ENCODE assay signal across 8 cellular contexts in the genomic region with DNA sequence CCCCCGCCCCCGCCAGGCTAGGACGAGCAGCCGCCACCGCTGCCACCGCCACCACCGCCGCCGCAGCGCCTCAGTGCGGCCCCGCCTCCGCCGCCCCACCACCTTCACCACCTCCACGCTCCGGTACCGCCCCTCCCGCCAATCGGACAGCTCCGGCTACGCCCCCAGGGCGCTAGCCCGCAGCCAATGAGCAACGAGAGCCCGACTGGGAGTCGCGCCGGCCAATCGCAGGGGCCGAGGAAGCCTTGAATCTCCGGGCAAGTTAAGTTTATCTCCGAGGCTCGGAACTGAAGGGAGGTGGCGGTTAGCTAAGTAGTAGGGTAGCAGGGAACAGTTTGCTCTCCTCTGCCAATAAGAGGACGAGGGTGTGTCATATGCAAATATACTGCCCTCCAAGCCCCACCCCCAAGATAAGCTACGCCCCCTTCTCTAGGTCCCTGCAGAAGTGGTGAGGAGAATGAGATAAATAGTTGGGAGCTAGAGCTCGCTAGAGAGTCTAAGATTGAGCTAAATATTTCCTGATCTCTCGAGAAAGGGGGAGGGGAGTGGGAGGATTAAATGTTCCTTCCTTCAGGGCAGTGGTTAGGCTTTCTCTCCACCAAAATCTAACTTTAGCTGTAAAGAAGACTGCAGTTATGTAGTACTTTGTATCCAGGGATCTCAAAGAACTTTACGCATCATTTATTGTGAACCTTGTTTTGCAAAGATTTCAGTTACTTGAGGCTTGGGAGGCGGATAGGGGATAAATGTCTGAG. TPM values are rescaled to one million over a fixed set of nuclear protein-coding genes. Genes with fewer than 3 reads are reported as not detected.
DNase-seq lines count a peak whose midpoint lies in the region; ATAC-seq and TF ChIP-seq lines count a peak whose summit lies in the region.

Gene SESN3, minus strand, starts transcription at position 77 of the 755 bp plus-strand sequence. CDS start 342 bp downstream, outside the sequence.

- peak within 1 kb of the TSS; percentile 92 for H3K27ac Mint-ChIP-seq in T-helper 17 cell

- H3K27me3 ChIP-seq in left ventricle myocardium inferior (ENCODE audit: low read depth) (no peaks in the 10 kb centered on the region), upper lobe of left lung (no peaks in the 10 kb centered on the region)

- no peaks in the 10 kb centered on the region for H3K27me3 Mint-ChIP-seq in T-helper 17 cell

- H3K36me3 ChIP-seq in left ventricle myocardium inferior: no peaks in the 10 kb centered on the region
- no peaks in the 10 kb centered on the region for H3K36me3 ChIP-seq in upper lobe of left lung

- peak within 1 kb of the TSS; percentile 86 for H3K27ac ChIP-seq in left ventricle myocardium inferior (replicated peaks)
- peak within 1 kb of the TSS; percentile 78 to 97 (median 85) for H3K27ac ChIP-seq in upper lobe of left lung

- peak within 1 kb of the TSS; percentile 80 for H3K4me3 ChIP-seq in left ventricle myocardium inferior
- H3K4me3 ChIP-seq in upper lobe of left lung: peak within 1 kb of the TSS; percentile 90 to 99 (median 94)

- H3K9me3 ChIP-seq in T-helper 17 cell (ENCODE audit: control insufficient read depth, low read length, poor library complexity, severe bottlenecking) (no peaks in the 10 kb centered on the region), left ventricle myocardium inferior (replicated peaks) (no peaks in the 10 kb centered on the region), upper lobe of left lung (no peaks in the 10 kb centered on the region)

- peak; percentile 65 for TF ChIP-seq POLR2A in GM15510 (IDR thresholded peaks at IDR 0.05; ENCODE audit: borderline replicate concordance, extremely low read depth, insufficient read length)
- peak in 2 of 4 donors; percentile 75 to 77 for TF ChIP-seq POLR2A in upper lobe of left lung (IDR thresholded peaks at IDR 0.05)

- TF ChIP-seq CTCF in left ventricle myocardium inferior (IDR thresholded peaks at IDR 0.05; ENCODE audit: borderline replicate concordance) (no peak), upper lobe of left lung (IDR thresholded peaks at IDR 0.05) (peak in 1 of 6 experiments; percentile 9)

- H3K4me1 Mint-ChIP-seq in T-helper 17 cell: peaks cover 34% of the 10 kb centered on the region

- no peak for TF ChIP-seq EP300 in upper lobe of left lung (IDR thresholded peaks at IDR 0.05)

- 1% methylated on average over 11 to 22 of the region's 40 CpGs for WGBS in upper lobe of left lung, 2 donors

- intact Hi-C loops in left ventricle myocardium inferior (cut with micrococcal nuclease): no loop called here
- intact Hi-C loops in posterior vena cava (cut with DNase I): loop anchor here in 1 of 2 donors (10.0 kb wide), 1 partner anchor 473 kb away; no protein-coding TSS in a partner anchor

- no peaks in the 10 kb centered on the region for H3K36me3 Mint-ChIP-seq in T-helper 17 cell (ENCODE audit: low read depth)

- ATAC-seq in HG02884 (IDR thresholded peaks at IDR 0.05; ENCODE audit: unreplicated experiment) (peak; percentile 93), T-helper 17 cell (peak; percentile 88), upper lobe of left lung (ENCODE audit: low FRiP score in 2 of 2) (peak; percentile 97 to 99)

- H3K4me3 Mint-ChIP-seq in T-helper 17 cell: no peak within 1 kb of the TSS

- DNase-seq in NCI-H1694 (lab: John Stamatoyannopoulos, UW): peak; percentile 69
- DNase-seq in T-helper 17 cell: peak; percentile 98 to 99 (median 98)
- peak; percentile 100 for DNase-seq in amniotic stem cell (lab: John Stamatoyannopoulos, UW)
- DNase-seq in left ventricle myocardium inferior: peak; percentile 98
- peak; percentile 99 for DNase-seq in posterior vena cava (ENCODE audit: low spot score)
- DNase-seq in upper lobe of left lung: peak; percentile 98 to 99

- H3K4me1 ChIP-seq in left ventricle myocardium inferior (peaks cover 45% of the 10 kb centered on the region), upper lobe of left lung (peaks cover 7 to 41% (median 14%) of the 10 kb centered on the region in 4 donors)

RNA-seq across cellular contexts. Expression of gene SESN3, which starts in this region (rescaled TPM):
- total RNA-seq in T-helper 17 cell (10 to 100 TPM; 48.7 to 53.0 TPM), left ventricle myocardium inferior (8.1 TPM), posterior vena cava (10 to 100 TPM; 19.0 to 23.6 TPM), upper lobe of left lung (10 to 100 TPM; 11.5 to 48.8 (median 23.2) TPM)

Comparison
In these comparisons a context has a peak if more than half of its experiments do, and no peak if none do; other contexts are left out.
1. Peak in every context shown above with its lines: DNase-seq, ATAC-seq, H3K4me3 ChIP-seq and H3K27ac ChIP-seq.